8 cellular contexts compared by ENCODE assay signal in genomic region chr10:7666253-7667023, GRCh38. TPM values are rescaled to one million over a fixed set of nuclear protein-coding genes. Genes with fewer than 3 reads are reported as not detected.
A peak's percentile ranks its signal among the peaks of the same experiment; 100 is the strongest.
DNase-seq lines count a peak whose midpoint lies in the region; ATAC-seq, FAIRE-seq and TF ChIP-seq lines count a peak whose summit lies in the region.

Gene ITIH5, minus strand, starts transcription at chr10:7666966. Its CDS starts 74 bp downstream, at chr10:7666892.

- CTCF ChIA-PET in activated naive CD4-positive, alpha-beta T cell treated with anti-CD3 and anti-CD28 coated beads, Interleukin-2, amount 10 ng/mL, durations not matched to agents 7 days and 5 days (lab: Charles Lee): no interaction called here
- CTCF ChIA-PET in endothelial cell of umbilical vein (lab: Charles Lee): interaction anchor here (1.4 to 1.8 kb wide), 2 partner anchors 21 to 141 kb away, joined by 3 to 5 read pairs; no protein-coding TSS in a partner anchor

- H3K27me3 ChIP-seq in endothelial cell of umbilical vein (ENCODE audit: control insufficient read depth in 2 of 2, insufficient read depth in 2 of 2, low read length in 2 of 2) (peaks cover 21 to 23% of the 10 kb centered on the region in 2 experiments), aorta (ENCODE audit: control insufficient read depth in 1 of 2, insufficient read depth in 2 of 2, low read length in 1 of 2) (no peaks in the 10 kb centered on the region)

- dilution Hi-C loops in endothelial cell of umbilical vein (cut with MboI; ENCODE audit: extremely low pct_ligation_motif_present, low sequenced_read_pairs): no loop called here

- no peaks in the 10 kb centered on the region for H3K36me3 Mint-ChIP-seq in activated naive CD4-positive, alpha-beta T cell treated with anti-CD3 and anti-CD28 coated beads, Interleukin-2, amount 10 ng/mL, durations not matched to agents 7 days and 5 days
- peaks cover 4 to 15% of the 10 kb centered on the region in 2 donors for H3K36me3 Mint-ChIP-seq in naive B cell

- H3K79me2 ChIP-seq in endothelial cell of umbilical vein (ENCODE audit: control insufficient read depth, insufficient read depth, low read length): no peaks in the 10 kb centered on the region

- H3K4me2 ChIP-seq in endothelial cell of umbilical vein (ENCODE audit: insufficient read depth, low read length): no peak within 1 kb of the TSS

- H3K27ac ChIP-seq in endothelial cell of umbilical vein (ENCODE audit: insufficient read depth, low read depth, low read length): no peak within 1 kb of the TSS
- H3K27ac ChIP-seq in aorta (ENCODE audit: low read depth in 1 of 2, low read length in 2 of 2): peak within 1 kb of the TSS in 1 of 2 donors; percentile 4

- H4K20me1 ChIP-seq in endothelial cell of umbilical vein (replicated peaks; ENCODE audit: control insufficient read depth, extremely low read depth, insufficient read depth, low read length): no peaks in the 10 kb centered on the region

- H3K9me1 ChIP-seq in endothelial cell of umbilical vein (replicated peaks; ENCODE audit: control insufficient read depth, extremely low read depth, insufficient read depth, low read length): no peaks in the 10 kb centered on the region

- H3K27me3 Mint-ChIP-seq in activated naive CD4-positive, alpha-beta T cell treated with anti-CD3 and anti-CD28 coated beads, Interleukin-2, amount 10 ng/mL, durations not matched to agents 7 days and 5 days: peaks cover 70% of the 10 kb centered on the region
- H3K27me3 Mint-ChIP-seq in naive B cell: peaks cover 56 to 75% (median 64%) of the 10 kb centered on the region in 3 donors

- H3K9me3 ChIP-seq in endothelial cell of umbilical vein (replicated peaks; ENCODE audit: control insufficient read depth, insufficient read depth, low read length): no peaks in the 10 kb centered on the region
- H3K9me3 ChIP-seq in aorta (ENCODE audit: control insufficient read depth, low read length): no peaks in the 10 kb centered on the region

- H3K27ac Mint-ChIP-seq in activated naive CD4-positive, alpha-beta T cell treated with anti-CD3 and anti-CD28 coated beads, Interleukin-2, amount 10 ng/mL, durations not matched to agents 7 days and 5 days: no peak within 1 kb of the TSS
- peak within 1 kb of the TSS in 1 of 6 donors; percentile 15 for H3K27ac Mint-ChIP-seq in naive B cell

- no peak within 1 kb of the TSS for H3K4me3 ChIP-seq in endothelial cell of umbilical vein (replicated peaks in 1 of 3; ENCODE audit: insufficient read depth in 1 of 3, low read depth in 1 of 3, low read length in 3 of 3)
- peak within 1 kb of the TSS; percentile 34 to 99 for H3K4me3 ChIP-seq in aorta (ENCODE audit: low read length in 2 of 2)

- no TSS peak for BruUV-seq in endothelial cell of umbilical vein (replicated peaks; lab: Mats Ljungman, UMichigan)

- no peak for DNase-seq in activated naive CD4-positive, alpha-beta T cell treated with anti-CD3 and anti-CD28 coated beads, Interleukin-2, amount 10 ng/mL, durations not matched to agents 7 days and 5 days
- DNase-seq in activated naive CD4-positive, alpha-beta T cell treated with Interleukin-2 at 50 U/mL for 16 hours: no peak
- DNase-seq in endothelial cell of umbilical vein (ENCODE audit: low read depth, low spot score): no peak
- DNase-seq in naive B cell: no peak
- DNase-seq in aorta: peak in 1 of 2 donors; percentile 51
- no peak for DNase-seq in NCI-H2196 (lab: John Stamatoyannopoulos, UW; ENCODE audit: unreplicated experiment)
- no peak for DNase-seq in stimulated activated naive CD4-positive, alpha-beta T cell treated with Interleukin-2 at 50 U/mL for 16 hours (lab: John Stamatoyannopoulos, UW)
- no peak for DNase-seq in NCI-H2196 treated with DMSO at 0.1 percent for 48 hours (lab: John Stamatoyannopoulos, UW; ENCODE audit: unreplicated experiment)

- no peak for TF ChIP-seq POLR2A in endothelial cell of umbilical vein (IDR thresholded peaks at IDR 0.05; ENCODE audit: low read depth, low read length)

- no peak for TF ChIP-seq CTCF in endothelial cell of umbilical vein (IDR thresholded peaks at IDR 0.05; ENCODE audit: extremely low read depth in 1 of 2, insufficient read depth in 1 of 2, low read depth in 1 of 2, low read length in 2 of 2)

- POLR2A ChIA-PET in endothelial cell of umbilical vein (lab: Charles Lee): no interaction called here

- H3K9me3 Mint-ChIP-seq in activated naive CD4-positive, alpha-beta T cell treated with anti-CD3 and anti-CD28 coated beads, Interleukin-2, amount 10 ng/mL, durations not matched to agents 7 days and 5 days: no peaks in the 10 kb centered on the region
- H3K9me3 Mint-ChIP-seq in naive B cell: peaks cover 0 to 4% (median 0%) of the 10 kb centered on the region in 7 donors

- H3K36me3 ChIP-seq in endothelial cell of umbilical vein (ENCODE audit: control insufficient read depth in 2 of 2, extremely low read depth in 1 of 2, insufficient read depth in 2 of 2, low read length in 2 of 2) (no peaks in the 10 kb centered on the region), aorta (ENCODE audit: control insufficient read depth in 1 of 2, insufficient read depth in 2 of 2, low read length in 1 of 2) (no peaks in the 10 kb centered on the region)

- FAIRE-seq in endothelial cell of umbilical vein (lab: Jason Lieb, UNC): no peak

- no peak within 1 kb of the TSS for H2AFZ ChIP-seq in endothelial cell of umbilical vein (ENCODE audit: low read depth, low read length)

- H3K9ac ChIP-seq in endothelial cell of umbilical vein (replicated peaks; ENCODE audit: extremely low read depth, insufficient read depth, low read length): no peak within 1 kb of the TSS

- peak in 1 of 2 donors; percentile 39 for ATAC-seq in naive B cell (ENCODE audit: low read depth in 2 of 2)
- peak; percentile 23 for ATAC-seq in aorta (ENCODE audit: low FRiP score)

- WGBS in aorta, 2 donors: 0 to 1% methylated on average over 31 to 54 of the region's 54 CpGs

- intact Hi-C loops in endothelial cell of umbilical vein (cut with micrococcal nuclease): no loop called here
- intact Hi-C loops in aorta (cut with DNase I): no loop called here

- H3K4me1 Mint-ChIP-seq in activated naive CD4-positive, alpha-beta T cell treated with anti-CD3 and anti-CD28 coated beads, Interleukin-2, amount 10 ng/mL, durations not matched to agents 7 days and 5 days: peaks cover 8% of the 10 kb centered on the region
- peaks cover 18 to 20% (median 18%) of the 10 kb centered on the region in 3 donors for H3K4me1 Mint-ChIP-seq in naive B cell

- peak within 1 kb of the TSS; percentile 46 for H3K4me3 Mint-ChIP-seq in activated naive CD4-positive, alpha-beta T cell treated with anti-CD3 and anti-CD28 coated beads, Interleukin-2, amount 10 ng/mL, durations not matched to agents 7 days and 5 days
- H3K4me3 Mint-ChIP-seq in naive B cell: peak within 1 kb of the TSS; percentile 78 to 89 (median 83)

- H3K4me1 ChIP-seq in endothelial cell of umbilical vein (ENCODE audit: control insufficient read depth, extremely low read depth, insufficient read depth, low read length) (no peaks in the 10 kb centered on the region), aorta (ENCODE audit: control insufficient read depth in 1 of 2, insufficient read depth in 2 of 2, low read length in 2 of 2) (peaks cover 0 to 3% of the 10 kb centered on the region in 2 donors)

TF ChIP-seq in endothelial cell of umbilical vein, 7 proteins besides CTCF, POLR2A, EP300 and RAD21:
- TF ChIP-seq FOS (IDR thresholded peaks at IDR 0.05; ENCODE audit: borderline replicate concordance, insufficient read depth, low read length) (no peak), EZH2 (IDR thresholded peaks at IDR 0.05; ENCODE audit: borderline replicate concordance, low read depth, low read length, severe bottlenecking) (peak; percentile 74)

RNA-seq across cellular contexts. Expression of gene ITIH5, which starts in this region (rescaled TPM):
- total RNA-seq in endothelial cell of umbilical vein: not detected in 2 replicates
- polyA plus RNA-seq in endothelial cell of umbilical vein: 0.05 TPM in 1 of 2 replicates, not detected in the other
- polyA plus RNA-seq in endothelial cell of umbilical vein (2011; cell fraction: cytosol; rRNA removed): not detected in 2 replicates
- not detected in 2 replicates for polyA plus RNA-seq in endothelial cell of umbilical vein (2011; cell fraction: nucleus; rRNA removed)
- polyA plus RNA-seq in endothelial cell of umbilical vein (2012): not detected in 2 replicates
- polyA minus RNA-seq in endothelial cell of umbilical vein: not detected in 2 replicates
- not detected for polyA minus RNA-seq in endothelial cell of umbilical vein (2011; cell fraction: cytosol; rRNA and poly(A)+ RNA removed)
- not detected in 2 replicates for polyA minus RNA-seq in endothelial cell of umbilical vein (2011; cell fraction: nucleus; rRNA and poly(A)+ RNA removed)
- not detected for polyA plus RNA-seq in naive B cell (ENCODE audit: low read depth in 6 of 6)
- 10 to 100 TPM; 23.3 to 45.0 TPM for total RNA-seq in aorta
- 1 to 10 TPM; 3.8 to 9.1 TPM for polyA plus RNA-seq in aorta

Comparison
In these comparisons a context has a peak if more than half of its experiments do, and no peak if none do; other contexts are left out.
1. RNA of gene ITIH5 (total RNA-seq): 23.3 to 45.0 TPM in aorta; not detected in endothelial cell of umbilical vein; every median in the first group is over 10 times any median in the second.
2. H3K4me3 ChIP-seq: peak in aorta (2 of 2); none in endothelial cell of umbilical vein (0 of 3).